Comparison of ENCODE assay signal across 8 cellular contexts in the genomic region with DNA sequence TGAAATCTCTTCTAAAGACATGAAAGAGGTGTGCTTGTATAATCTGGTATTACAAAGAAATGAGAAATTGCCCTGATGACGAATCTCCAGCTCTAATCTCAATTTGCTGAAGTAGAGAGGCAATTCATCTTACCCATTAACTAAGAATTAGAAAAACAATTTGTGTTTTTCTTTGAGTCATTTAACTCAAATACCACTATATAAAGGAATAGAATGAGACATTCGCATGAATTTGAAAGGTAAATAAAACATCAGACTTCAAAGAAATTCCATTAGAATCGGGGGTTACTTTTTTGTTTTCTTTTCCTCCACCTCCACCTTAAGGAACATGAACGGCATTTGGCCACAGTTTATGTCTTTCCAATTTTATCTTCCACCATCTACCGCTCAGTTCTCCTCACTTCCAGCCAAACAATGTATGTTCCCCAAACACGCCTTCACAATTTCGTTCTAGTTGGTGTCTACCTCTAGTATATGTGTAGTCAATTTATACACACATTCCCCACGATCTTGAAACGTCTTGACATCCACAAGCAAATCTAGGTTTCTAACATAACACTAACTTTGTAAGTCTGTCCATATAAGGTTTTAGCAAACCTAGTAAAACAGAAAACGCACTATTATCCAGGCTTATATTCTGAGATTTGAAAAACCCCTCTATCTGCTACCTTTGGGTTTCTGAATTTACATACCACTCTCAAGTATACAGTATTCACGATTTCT. TPM values are rescaled to one million over a fixed set of nuclear protein-coding genes. Genes with fewer than 3 reads are reported as not detected.
A peak's percentile ranks its signal among the peaks of the same experiment; 100 is the strongest.
DNase-seq lines count a peak whose midpoint lies in the region; ATAC-seq, FAIRE-seq and TF ChIP-seq lines count a peak whose summit lies in the region.

No MANE protein-coding gene starts in this region.

- H3K4me1 Mint-ChIP-seq in CD8-positive, alpha-beta memory T cell: peaks cover 27 to 32% (median 31%) of the 10 kb centered on the region in 3 donors
- peaks cover 22 to 31% of the 10 kb centered on the region in 2 donors for H3K4me1 Mint-ChIP-seq in effector memory CD8-positive, alpha-beta T cell (ENCODE audit: low read depth in 2 of 2)

- peak overlapping the region; percentile 92 to 99 (median 98) for H3K27ac Mint-ChIP-seq in CD8-positive, alpha-beta memory T cell
- H3K27ac Mint-ChIP-seq in effector memory CD8-positive, alpha-beta T cell: peak overlapping the region; percentile 99 to 100

- H3K27me3 Mint-ChIP-seq in CD8-positive, alpha-beta memory T cell: peaks cover 0 to 5% of the 10 kb centered on the region in 2 donors
- H3K27me3 Mint-ChIP-seq in effector memory CD8-positive, alpha-beta T cell: no peaks in the 10 kb centered on the region

- peaks cover 0 to 26% (median 1%) of the 10 kb centered on the region in 3 donors for H3K36me3 Mint-ChIP-seq in CD8-positive, alpha-beta memory T cell
- peaks cover 39% of the 10 kb centered on the region for H3K36me3 Mint-ChIP-seq in effector memory CD8-positive, alpha-beta T cell (ENCODE audit: insufficient read depth)

- ATAC-seq in effector memory CD8-positive, alpha-beta T cell (replicated peaks): no peak
- no peak for ATAC-seq in HG03565 (IDR thresholded peaks at IDR 0.05; ENCODE audit: unreplicated experiment)

- no peak for TF ChIP-seq CTCF in neutrophil (IDR thresholded peaks at IDR 0.05)

- FAIRE-seq in frontal cortex (lab: Jason Lieb, UNC): no peak

- H3K9me3 Mint-ChIP-seq in CD8-positive, alpha-beta memory T cell: no peaks in the 10 kb centered on the region
- H3K9me3 Mint-ChIP-seq in effector memory CD8-positive, alpha-beta T cell: no peaks in the 10 kb centered on the region

- H3K27ac ChIP-seq in CD8-positive, alpha-beta memory T cell (ENCODE audit: low read depth, low read length): peak overlapping the region; percentile 98
- peak overlapping the region; percentile 100 for H3K27ac ChIP-seq in neutrophil

- no peaks in the 10 kb centered on the region for H3K27me3 ChIP-seq in CD8-positive, alpha-beta memory T cell (ENCODE audit: insufficient read depth, low read length, poor library complexity, severe bottlenecking)
- H3K27me3 ChIP-seq in MG63: no peaks in the 10 kb centered on the region
- no peaks in the 10 kb centered on the region for H3K27me3 ChIP-seq in neutrophil

- no peak for DNase-seq in CD8-positive, alpha-beta memory T cell
- no peak for DNase-seq in MG63
- DNase-seq in effector memory CD8-positive, alpha-beta T cell: no peak
- DNase-seq in frontal cortex (ENCODE audit: low spot score in 2 of 2): no peak
- DNase-seq in occipital lobe (lab: John Stamatoyannopoulos, UW): no peak
- no peak for DNase-seq in KG1 (lab: John Stamatoyannopoulos, UW)

- peak overlapping the region; percentile 93 to 99 (median 97) for H3K4me3 Mint-ChIP-seq in CD8-positive, alpha-beta memory T cell
- peak overlapping the region; percentile 95 to 98 for H3K4me3 Mint-ChIP-seq in effector memory CD8-positive, alpha-beta T cell

- no peaks in the 10 kb centered on the region for H3K36me3 ChIP-seq in CD8-positive, alpha-beta memory T cell (ENCODE audit: insufficient read depth, low read length)
- H3K36me3 ChIP-seq in MG63 (no peaks in the 10 kb centered on the region; the same call in 1 of the 2 replicates), neutrophil (peaks cover 14% of the 10 kb centered on the region)

- H3K4me3 ChIP-seq in CD8-positive, alpha-beta memory T cell (ENCODE audit: low read length): peak overlapping the region; percentile 85
- H3K4me3 ChIP-seq in MG63 (peak overlapping the region; percentile 91), neutrophil (ENCODE audit: low read depth in 1 of 2, low read length in 1 of 2) (peak overlapping the region; percentile 94 to 97)

- POLR2A ChIA-PET in CD8-positive, alpha-beta memory T cell (lab: Charles Lee): interaction anchor here (0.7 to 1.2 kb wide), 3 partner anchors 17 to 83 kb away, joined by 3 to 14 read pairs (median 3); a partner anchor contains a TSS

- no peaks in the 10 kb centered on the region for H3K9me3 ChIP-seq in CD8-positive, alpha-beta memory T cell (ENCODE audit: low read length)
- H3K9me3 ChIP-seq in MG63 (no peaks in the 10 kb centered on the region), neutrophil (no peaks in the 10 kb centered on the region)

- CTCF ChIA-PET in CD8-positive, alpha-beta memory T cell (lab: Charles Lee): interaction anchor here (0.6 to 2.8 kb wide), 4 partner anchors 17 to 1103 kb away, joined by 3 to 16 read pairs (median 6); a partner anchor contains a TSS

- H3K4me1 ChIP-seq in CD8-positive, alpha-beta memory T cell (ENCODE audit: insufficient read depth, low read length): peaks cover 27% of the 10 kb centered on the region
- peaks cover 67 to 72% of the 10 kb centered on the region in 2 experiments for H3K4me1 ChIP-seq in neutrophil (ENCODE audit: control insufficient read depth in 1 of 2, insufficient read depth in 1 of 2, low read depth in 1 of 2, low read length in 1 of 2)

RNA-seq across cellular contexts. Expression of a gene that starts 1.3 kb away (rescaled TPM):
- total RNA-seq in CD8-positive, alpha-beta memory T cell: 10 to 100 TPM; 89.5 to 93.7 TPM
- polyA plus RNA-seq in CD8-positive, alpha-beta memory T cell: 42.9 TPM
- total RNA-seq in MG63 (2014; rRNA removed; shearing (Covaris generic); ENCODE audit: low replicate concordance): 16.2 and 19.0 TPM in 2 replicates
- 156 TPM for total RNA-seq in frontal cortex
- 199 TPM for total RNA-seq in occipital lobe
